In the genomic region with DNA sequence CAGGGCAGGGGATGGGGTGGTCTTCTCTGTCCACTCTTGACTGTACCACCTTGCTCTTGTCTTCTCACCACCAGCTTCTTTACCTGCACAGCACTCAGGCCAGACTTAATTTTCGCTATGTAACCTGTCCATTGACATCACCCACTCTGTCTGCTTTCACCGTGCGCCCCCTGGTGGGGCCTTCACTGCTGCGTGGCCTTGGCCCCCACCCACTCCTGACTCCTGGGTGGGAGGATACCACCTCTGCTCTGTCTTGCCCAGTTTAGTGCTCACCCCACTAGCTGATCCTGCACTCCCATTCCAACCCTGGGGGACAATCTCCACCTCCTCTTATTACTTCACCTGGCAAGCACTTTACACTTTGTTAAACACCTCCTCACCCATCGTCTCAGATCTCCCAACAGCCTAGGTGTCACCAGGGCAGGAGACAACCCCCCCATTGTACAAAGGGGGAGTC, we compare ENCODE assay signal across 1 cellular context.
A peak's percentile ranks its signal among the peaks of the same experiment; 100 is the strongest.
TF ChIP-seq lines count a peak whose summit lies in the region.

No MANE protein-coding gene starts in this region.

TF ChIP-seq in H1, 55 proteins besides CTCF, POLR2A, EP300 and RAD21:
- TF ChIP-seq HDAC2 (IDR thresholded peaks at IDR 0.05; ENCODE audit: borderline replicate concordance in 1 of 2, low read depth in 2 of 2, low read length in 2 of 2) = 0 out of 4 replicates have a peak, but pooled peaks of 1 of the 2 experiments have one; percentile 52
- TF ChIP-seq, protein P1, sequence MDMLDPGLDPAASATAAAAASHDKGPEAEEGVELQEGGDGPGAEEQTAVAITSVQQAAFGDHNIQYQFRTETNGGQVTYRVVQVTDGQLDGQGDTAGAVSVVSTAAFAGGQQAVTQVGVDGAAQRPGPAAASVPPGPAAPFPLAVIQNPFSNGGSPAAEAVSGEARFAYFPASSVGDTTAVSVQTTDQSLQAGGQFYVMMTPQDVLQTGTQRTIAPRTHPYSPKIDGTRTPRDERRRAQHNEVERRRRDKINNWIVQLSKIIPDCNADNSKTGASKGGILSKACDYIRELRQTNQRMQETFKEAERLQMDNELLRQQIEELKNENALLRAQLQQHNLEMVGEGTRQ (IDR thresholded peaks at IDR 0.05; ENCODE audit: low read length) = no peak
